In genomic region chr5:127909078-127909477, GRCh38 we compare ENCODE assay signal across 9 cellular contexts.
DNase-seq lines count a peak whose midpoint lies in the region; ATAC-seq lines count a peak whose summit lies in the region.
"Had no signal": no experiment of that assay in that cellular context is flagged by ENCODE, and none has a peak within 500 bp of the region (broad histone marks: within the 10 kb centered on the region; RNA-seq: fewer than 3 reads in every experiment).

No MANE protein-coding gene starts in this region.

- DNase-seq in activated CD4-positive, alpha-beta memory T cell treated with anti-CD3 and anti-CD28 coated beads for 36 hours, result peak; percentile 16
- no peak for DNase-seq in activated CD4-positive, alpha-beta memory T cell treated with anti-CD3 and anti-CD28 coated beads, Interleukin-2, amount 10 ng/mL, durations not matched to agents 7 days and 5 days
- peak; percentile 29 for DNase-seq in HPDE6-E6E7 (ENCODE audit: extremely low spot score)
- no peak for DNase-seq in T-helper 17 cell
- no peak for DNase-seq in left ventricle myocardium superior
- DNase-seq in NCI-H128 (lab: John Stamatoyannopoulos, UW; ENCODE audit: unreplicated experiment), result no peak
- DNase-seq in activated T-helper 1 cell treated with anti-CD3 and anti-CD28 coated beads, Interleukin-12 subunit alpha, Interleukin-12 subunit beta, Interleukin-2, Interleukin-4 antibody, amounts not matched to agents 30 ng/mL and 10 ng/mL and 1 ng/mL, durations not matched to agents 14 hours and 24 hours and 36 hours (ENCODE audit: low spot score), result no peak

- peaks cover 9% of the 10 kb centered on the region for H3K27me3 Mint-ChIP-seq in activated CD4-positive, alpha-beta memory T cell treated with anti-CD3 and anti-CD28 coated beads for 36 hours
- H3K27me3 Mint-ChIP-seq in activated CD4-positive, alpha-beta memory T cell treated with anti-CD3 and anti-CD28 coated beads, Interleukin-2, amount 10 ng/mL, durations not matched to agents 7 days and 5 days, result peaks cover 12% of the 10 kb centered on the region
- peaks cover 17% of the 10 kb centered on the region for H3K27me3 Mint-ChIP-seq in T-helper 17 cell
- peaks cover 13% of the 10 kb centered on the region for H3K27me3 Mint-ChIP-seq in activated T-helper 1 cell treated with anti-CD3 and anti-CD28 coated beads, Interleukin-12 subunit alpha, Interleukin-12 subunit beta, Interleukin-2, Interleukin-4 antibody, amounts not matched to agents 30 ng/mL and 10 ng/mL and 1 ng/mL, durations not matched to agents 14 hours and 24 hours and 36 hours (ENCODE audit: insufficient read depth)

- H3K4me1 Mint-ChIP-seq in activated CD4-positive, alpha-beta memory T cell treated with anti-CD3 and anti-CD28 coated beads for 36 hours (ENCODE audit: low read depth), result peaks cover 3% of the 10 kb centered on the region
- H3K4me1 Mint-ChIP-seq in activated CD4-positive, alpha-beta memory T cell treated with anti-CD3 and anti-CD28 coated beads, Interleukin-2, amount 10 ng/mL, durations not matched to agents 7 days and 5 days, result no peaks in the 10 kb centered on the region
- peaks cover 5% of the 10 kb centered on the region for H3K4me1 Mint-ChIP-seq in T-helper 17 cell
- peaks cover 10% of the 10 kb centered on the region for H3K4me1 Mint-ChIP-seq in activated T-helper 1 cell treated with anti-CD3 and anti-CD28 coated beads, Interleukin-12 subunit alpha, Interleukin-12 subunit beta, Interleukin-2, Interleukin-4 antibody, amounts not matched to agents 30 ng/mL and 10 ng/mL and 1 ng/mL, durations not matched to agents 14 hours and 24 hours and 36 hours (ENCODE audit: low read depth)

- H3K9me3 Mint-ChIP-seq in activated CD4-positive, alpha-beta memory T cell treated with anti-CD3 and anti-CD28 coated beads for 36 hours, result no peaks in the 10 kb centered on the region
- no peaks in the 10 kb centered on the region for H3K9me3 Mint-ChIP-seq in activated CD4-positive, alpha-beta memory T cell treated with anti-CD3 and anti-CD28 coated beads, Interleukin-2, amount 10 ng/mL, durations not matched to agents 7 days and 5 days
- H3K9me3 Mint-ChIP-seq in activated T-helper 1 cell treated with anti-CD3 and anti-CD28 coated beads, Interleukin-12 subunit alpha, Interleukin-12 subunit beta, Interleukin-2, Interleukin-4 antibody, amounts not matched to agents 30 ng/mL and 10 ng/mL and 1 ng/mL, durations not matched to agents 14 hours and 24 hours and 36 hours, result no peaks in the 10 kb centered on the region
- H3K9me3 Mint-ChIP-seq: stimulated activated naive CD8-positive, alpha-beta T cell treated with anti-CD3 and anti-CD28 coated beads, Interleukin-15, Interleukin-2, amounts not matched to agents 100 ng/mL and 50 ng/mL, for 24 hours had no signal

- intact Hi-C loops in activated CD4-positive, alpha-beta memory T cell treated with anti-CD3 and anti-CD28 coated beads for 36 hours (cut with micrococcal nuclease), result loop anchor here (5.0 to 10.0 kb wide), 2 partner anchors 173 to 344 kb away; partner anchors contain the start of gene SLC12A2
- intact Hi-C loops in left ventricle myocardium superior (cut with micrococcal nuclease), result no loop called here
- intact Hi-C loops in activated T-helper 1 cell treated with anti-CD3 and anti-CD28 coated beads, Interleukin-12 subunit alpha, Interleukin-12 subunit beta, Interleukin-2, Interleukin-4 antibody, amounts not matched to agents 30 ng/mL and 10 ng/mL and 1 ng/mL, durations not matched to agents 14 hours and 24 hours and 36 hours (cut with micrococcal nuclease), result loop anchor here (1.0 to 10.0 kb wide), 3 partner anchors 152 to 344 kb away; no protein-coding TSS in a partner anchor

- ATAC-seq in GM21576 (IDR thresholded peaks at IDR 0.05; ENCODE audit: unreplicated experiment), result peak; percentile 95
- ATAC-seq in T-helper 17 cell, result peak; percentile 54
- peak; percentile 61 for ATAC-seq in left ventricle myocardium superior

- H3K4me3 Mint-ChIP-seq in activated CD4-positive, alpha-beta memory T cell treated with anti-CD3 and anti-CD28 coated beads for 36 hours, result no peak overlapping the region
- no peak overlapping the region for H3K4me3 Mint-ChIP-seq in activated CD4-positive, alpha-beta memory T cell treated with anti-CD3 and anti-CD28 coated beads, Interleukin-2, amount 10 ng/mL, durations not matched to agents 7 days and 5 days
- H3K4me3 Mint-ChIP-seq in T-helper 17 cell, result no peak overlapping the region
- H3K4me3 Mint-ChIP-seq in activated T-helper 1 cell treated with anti-CD3 and anti-CD28 coated beads, Interleukin-12 subunit alpha, Interleukin-12 subunit beta, Interleukin-2, Interleukin-4 antibody, amounts not matched to agents 30 ng/mL and 10 ng/mL and 1 ng/mL, durations not matched to agents 14 hours and 24 hours and 36 hours, result no peak overlapping the region
- H3K4me3 Mint-ChIP-seq: stimulated activated naive CD8-positive, alpha-beta T cell treated with anti-CD3 and anti-CD28 coated beads, Interleukin-15, Interleukin-2, amounts not matched to agents 100 ng/mL and 50 ng/mL, for 24 hours had no signal

- H3K9me3 ChIP-seq in T-helper 17 cell (ENCODE audit: control insufficient read depth, low read length, poor library complexity, severe bottlenecking), result no peaks in the 10 kb centered on the region

- POLR2A ChIA-PET in activated CD4-positive, alpha-beta memory T cell treated with anti-CD3 and anti-CD28 coated beads for 36 hours (lab: Charles Lee), result no interaction called here
- POLR2A ChIA-PET in activated CD4-positive, alpha-beta memory T cell treated with anti-CD3 and anti-CD28 coated beads, Interleukin-2, amount 10 ng/mL, durations not matched to agents 7 days and 5 days (lab: Charles Lee), result no interaction called here

- no peaks in the 10 kb centered on the region for H3K36me3 Mint-ChIP-seq in activated CD4-positive, alpha-beta memory T cell treated with anti-CD3 and anti-CD28 coated beads for 36 hours
- H3K36me3 Mint-ChIP-seq in activated CD4-positive, alpha-beta memory T cell treated with anti-CD3 and anti-CD28 coated beads, Interleukin-2, amount 10 ng/mL, durations not matched to agents 7 days and 5 days (ENCODE audit: low read depth), result no peaks in the 10 kb centered on the region
- no peaks in the 10 kb centered on the region for H3K36me3 Mint-ChIP-seq in T-helper 17 cell (ENCODE audit: low read depth)
- no peaks in the 10 kb centered on the region for H3K36me3 Mint-ChIP-seq in activated T-helper 1 cell treated with anti-CD3 and anti-CD28 coated beads, Interleukin-12 subunit alpha, Interleukin-12 subunit beta, Interleukin-2, Interleukin-4 antibody, amounts not matched to agents 30 ng/mL and 10 ng/mL and 1 ng/mL, durations not matched to agents 14 hours and 24 hours and 36 hours (ENCODE audit: low read depth)

- CTCF ChIA-PET in activated CD4-positive, alpha-beta memory T cell treated with anti-CD3 and anti-CD28 coated beads for 36 hours (lab: Charles Lee), result interaction anchor here (0.7 to 1.4 kb wide), 4 partner anchors 14 to 293 kb away, joined by 3 to 5 read pairs (median 3); no protein-coding TSS in a partner anchor
- CTCF ChIA-PET in activated CD4-positive, alpha-beta memory T cell treated with anti-CD3 and anti-CD28 coated beads, Interleukin-2, amount 10 ng/mL, durations not matched to agents 7 days and 5 days (lab: Charles Lee), result interaction anchor here (1.0 kb wide), 1 partner anchor 112 kb away, joined by 3 read pairs; no protein-coding TSS in a partner anchor

- no peak overlapping the region for H3K27ac Mint-ChIP-seq in activated CD4-positive, alpha-beta memory T cell treated with anti-CD3 and anti-CD28 coated beads for 36 hours
- H3K27ac Mint-ChIP-seq in activated CD4-positive, alpha-beta memory T cell treated with anti-CD3 and anti-CD28 coated beads, Interleukin-2, amount 10 ng/mL, durations not matched to agents 7 days and 5 days, result no peak overlapping the region
- H3K27ac Mint-ChIP-seq in T-helper 17 cell, result no peak overlapping the region
- H3K27ac Mint-ChIP-seq in activated T-helper 1 cell treated with anti-CD3 and anti-CD28 coated beads, Interleukin-12 subunit alpha, Interleukin-12 subunit beta, Interleukin-2, Interleukin-4 antibody, amounts not matched to agents 30 ng/mL and 10 ng/mL and 1 ng/mL, durations not matched to agents 14 hours and 24 hours and 36 hours, result no peak overlapping the region
- H3K27ac Mint-ChIP-seq: stimulated activated naive CD8-positive, alpha-beta T cell treated with anti-CD3 and anti-CD28 coated beads, Interleukin-15, Interleukin-2, amounts not matched to agents 100 ng/mL and 50 ng/mL, for 24 hours had no signal

Comparison
In these comparisons a context has a peak if more than half of its experiments do, and no peak if none do; other contexts are left out.
1. DNase-seq: peak in activated CD4-positive, alpha-beta memory T cell treated with anti-CD3 and anti-CD28 coated beads for 36 hours (single experiment) and HPDE6-E6E7 (single experiment); none in activated CD4-positive, alpha-beta memory T cell treated with anti-CD3 and anti-CD28 coated beads, Interleukin-2, amount 10 ng/mL, durations not matched to agents 7 days and 5 days (single experiment), T-helper 17 cell (0 of 3), left ventricle myocardium superior (single experiment), NCI-H128 (single experiment) and activated T-helper 1 cell treated with anti-CD3 and anti-CD28 coated beads, Interleukin-12 subunit alpha, Interleukin-12 subunit beta, Interleukin-2, Interleukin-4 antibody, amounts not matched to agents 30 ng/mL and 10 ng/mL and 1 ng/mL, durations not matched to agents 14 hours and 24 hours and 36 hours (single experiment).
2. Peak in every context shown above with its lines, with median percentiles within 50 percentile points of each other: ATAC-seq.